ENCODE assay signal across 27 cellular contexts in genomic region chr4:154911608-154912098, GRCh38.
"Had no signal": no experiment of that assay in that cellular context is flagged by ENCODE, and none has a peak within 500 bp of the region (broad histone marks: within the 10 kb centered on the region; RNA-seq: fewer than 3 reads in every experiment).

No MANE protein-coding gene starts in this region.

- H3K9me3 Mint-ChIP-seq: naive thymus-derived CD8-positive, alpha-beta T cell; nephron; stimulated activated memory B cell treated with anti-CD40 and anti-IgM and Interleukin-4, amounts not matched to agents 10 μg/mL and 1 μg/mL and 100 μg/mL, for 72 hours; stimulated activated naive CD8-positive, alpha-beta T cell treated with anti-CD3 and anti-CD28 coated beads, Interleukin-15, amount 100 ng/mL, for 72 hours; type B pancreatic cell had no signal

- H3K4me3 ChIP-seq: lower lobe of right lung, pancreas, prostate gland, tibial nerve, vagina had no signal

- H3K4me1 ChIP-seq: lower lobe of right lung, pancreas, prostate gland, tibial nerve, vagina had no signal

- H3K27ac ChIP-seq: lower lobe of right lung, pancreas, prostate gland, tibial nerve, vagina had no signal

- DNase-seq: hippocampal formation; left cardiac atrium; lower lobe of right lung; mammary epithelial cell; mesenchymal stem cell; naive thymus-derived CD8-positive, alpha-beta T cell; nucleus accumbens; pancreas; posterior cingulate gyrus; retina; right cardiac atrium; small intestine; stimulated activated CD4-positive, alpha-beta T cell treated with anti-CD3 and anti-CD28 coated beads, Interleukin-1b, Interleukin-23, amount 100 ng/mL, for 48 hours; stimulated activated CD4-positive, alpha-beta T cell treated with anti-CD3 and anti-CD28 coated beads, Interleukin-2, amount 100 ng/mL, for 48 hours; stimulated activated CD4-positive, alpha-beta T cell treated with anti-CD3 and anti-CD28 coated beads, Interleukin-4, amount 100 ng/mL, for 4 hours; stimulated activated CD8-positive, alpha-beta memory T cell treated with anti-CD3 and anti-CD28 coated beads, Interleukin-4, amount 100 ng/mL, for 48 hours; stimulated activated naive CD4-positive, alpha-beta T cell treated with Interleukin-2 at 50 U/mL for 16 hours; stimulated activated naive CD8-positive, alpha-beta T cell treated with anti-CD3 and anti-CD28 coated beads, Interleukin-15, amount 100 ng/mL, for 72 hours; substantia nigra had no signal

- H3K27me3 Mint-ChIP-seq: naive thymus-derived CD8-positive, alpha-beta T cell; stimulated activated memory B cell treated with anti-CD40 and anti-IgM and Interleukin-4, amounts not matched to agents 10 μg/mL and 1 μg/mL and 100 μg/mL, for 72 hours; stimulated activated naive CD8-positive, alpha-beta T cell treated with anti-CD3 and anti-CD28 coated beads, Interleukin-15, amount 100 ng/mL, for 72 hours had no signal

- H3K4me3 Mint-ChIP-seq: naive thymus-derived CD8-positive, alpha-beta T cell; nephron; stimulated activated memory B cell treated with anti-CD40 and anti-IgM and Interleukin-4, amounts not matched to agents 10 μg/mL and 1 μg/mL and 100 μg/mL, for 72 hours; stimulated activated naive CD8-positive, alpha-beta T cell treated with anti-CD3 and anti-CD28 coated beads, Interleukin-15, amount 100 ng/mL, for 72 hours; type B pancreatic cell had no signal

- H3K4me1 Mint-ChIP-seq: naive thymus-derived CD8-positive, alpha-beta T cell; nephron; stimulated activated memory B cell treated with anti-CD40 and anti-IgM and Interleukin-4, amounts not matched to agents 10 μg/mL and 1 μg/mL and 100 μg/mL, for 72 hours; stimulated activated naive CD8-positive, alpha-beta T cell treated with anti-CD3 and anti-CD28 coated beads, Interleukin-15, amount 100 ng/mL, for 72 hours had no signal

- H3K27me3 ChIP-seq: pancreas, tibial nerve, vagina had no signal

- ATAC-seq: left lobe of liver; lower lobe of right lung; naive thymus-derived CD8-positive, alpha-beta T cell; pancreas; right cardiac atrium; sciatic nerve; stimulated activated memory B cell treated with anti-CD40 and anti-IgM and Interleukin-4, amounts not matched to agents 10 μg/mL and 1 μg/mL and 100 μg/mL, for 72 hours; stimulated activated naive CD8-positive, alpha-beta T cell treated with anti-CD3 and anti-CD28 coated beads, Interleukin-15, amount 100 ng/mL, for 72 hours had no signal

- H3K36me3 Mint-ChIP-seq: naive thymus-derived CD8-positive, alpha-beta T cell; stimulated activated memory B cell treated with anti-CD40 and anti-IgM and Interleukin-4, amounts not matched to agents 10 μg/mL and 1 μg/mL and 100 μg/mL, for 72 hours; type B pancreatic cell had no signal

- H3K36me3 ChIP-seq: lower lobe of right lung, pancreas, prostate gland, tibial nerve, vagina had no signal

- H3K27ac Mint-ChIP-seq: naive thymus-derived CD8-positive, alpha-beta T cell; nephron; stimulated activated memory B cell treated with anti-CD40 and anti-IgM and Interleukin-4, amounts not matched to agents 10 μg/mL and 1 μg/mL and 100 μg/mL, for 72 hours; stimulated activated naive CD8-positive, alpha-beta T cell treated with anti-CD3 and anti-CD28 coated beads, Interleukin-15, amount 100 ng/mL, for 72 hours; type B pancreatic cell had no signal

- H3K9me3 ChIP-seq: lower lobe of right lung, pancreas, prostate gland, tibial nerve, vagina had no signal
